Comparison of ENCODE assay signal across 8 cellular contexts in the genomic region with DNA sequence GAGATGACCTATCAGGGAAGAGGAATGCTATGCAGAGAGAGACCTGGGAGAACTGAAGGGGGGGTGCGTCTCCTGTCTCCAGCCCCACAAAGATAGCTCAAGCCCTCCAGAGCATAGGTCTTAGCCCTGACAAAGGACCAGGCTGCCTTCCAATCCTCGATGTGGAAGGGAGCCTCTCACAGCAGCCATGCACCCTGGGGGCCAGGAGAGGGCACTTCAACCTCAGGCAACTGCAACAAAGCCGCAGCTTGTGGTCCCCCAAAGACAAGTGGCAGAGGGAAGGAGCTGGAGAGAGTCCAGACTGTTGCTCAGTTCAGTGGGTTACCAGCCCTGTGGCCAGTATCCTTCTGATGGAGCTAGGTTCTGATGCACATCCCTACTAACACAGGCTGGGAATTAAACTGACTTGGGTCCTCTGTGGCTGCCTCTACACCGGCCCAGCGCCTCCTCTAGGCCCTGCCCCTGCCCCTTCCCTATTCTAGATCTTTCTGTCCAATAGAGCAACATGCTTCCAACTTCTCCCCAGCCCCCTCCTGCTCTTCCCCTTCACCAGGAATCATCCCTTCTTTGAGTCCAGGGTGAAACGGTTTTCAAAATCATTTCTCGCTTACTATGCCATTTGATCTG.
A peak's percentile ranks its signal among the peaks of the same experiment; 100 is the strongest.
DNase-seq lines count a peak whose midpoint lies in the region; ATAC-seq and TF ChIP-seq lines count a peak whose summit lies in the region.

No MANE protein-coding gene starts in this region.

- TF ChIP-seq CTCF in HEK293 (tag by site-specific recombination; IDR thresholded peaks at IDR 0.05) (peak; percentile 85), fibroblast of pulmonary artery (IDR thresholded peaks at IDR 0.05; ENCODE audit: low read length, missing control alignments) (peak; percentile 61), neural progenitor cell (IDR thresholded peaks at IDR 0.05) (peak; percentile 92)

- peak; percentile 99 for ATAC-seq in SK-N-SH treated with all-trans-retinoic acid at 6 μM for 48 hours
- ATAC-seq in HG02970 (IDR thresholded peaks at IDR 0.05; ENCODE audit: low FRiP score, unreplicated experiment), result no peak

- no peak overlapping the region for H3K27ac ChIP-seq in HEK293 (ENCODE audit: extremely low read depth, low read depth, low read length)
- no peak overlapping the region for H3K27ac ChIP-seq in neural progenitor cell

- H3K79me2 ChIP-seq in neural progenitor cell (ENCODE audit: low read depth), result no peaks in the 10 kb centered on the region

- DNase-seq in SIG-M5 treated with dmso at 0.1 percent for 504 hours (lab: John Stamatoyannopoulos, UW; ENCODE audit: unreplicated experiment) (peak; percentile 33), SIG-M5 (lab: John Stamatoyannopoulos, UW) (no peak), NCI-H1436 (lab: John Stamatoyannopoulos, UW) (peak; percentile 80), fibroblast of pulmonary artery (ENCODE audit: low read depth) (peak; percentile 49), neural progenitor cell (ENCODE audit: low spot score) (peak; percentile 93)

- POLR2A ChIA-PET in HEK293 (lab: Yijun Ruan, JAX), result no interaction called here

- H3K4me2 ChIP-seq in neural progenitor cell, result no peak overlapping the region

- H3K9ac ChIP-seq in neural progenitor cell, result no peak overlapping the region

- no peak overlapping the region for H3K4me3 ChIP-seq in HEK293 (ENCODE audit: low read depth, low read length)
- H3K4me3 ChIP-seq in fibroblast of pulmonary artery (replicated peaks; ENCODE audit: low read depth, low read length), result no peak overlapping the region
- H3K4me3 ChIP-seq in neural progenitor cell, result no peak overlapping the region

- no peak overlapping the region for H3K4me3 Mint-ChIP-seq in neural progenitor cell

- H4K20me1 ChIP-seq in neural progenitor cell (ENCODE audit: low read depth), result no peaks in the 10 kb centered on the region

- no peaks in the 10 kb centered on the region for H3K36me3 Mint-ChIP-seq in neural progenitor cell

- no peaks in the 10 kb centered on the region for H3F3A ChIP-seq in neural progenitor cell (ENCODE audit: low read depth)

- H3K36me3 ChIP-seq in HEK293 (ENCODE audit: control insufficient read depth in 2 of 2, insufficient read depth in 1 of 2, low read length in 2 of 2), result no peaks in the 10 kb centered on the region
- H3K36me3 ChIP-seq in neural progenitor cell, result no peaks in the 10 kb centered on the region

- no peak overlapping the region for H3K27ac Mint-ChIP-seq in neural progenitor cell

- CTCF ChIA-PET in HEK293 (lab: Yijun Ruan, JAX), result interaction anchor here (0.6 to 4.2 kb wide), 30 partner anchors 12 to 1508 kb away, joined by 3 to 39 read pairs (median 4); no protein-coding TSS in a partner anchor

- H3K4me1 ChIP-seq in HEK293 (ENCODE audit: control insufficient read depth, insufficient read depth, low read length), result no peaks in the 10 kb centered on the region
- H3K4me1 ChIP-seq in neural progenitor cell, result no peaks in the 10 kb centered on the region

- H3K9me3 Mint-ChIP-seq in neural progenitor cell, result no peaks in the 10 kb centered on the region

- H3K9me3 ChIP-seq in HEK293 (ENCODE audit: control insufficient read depth, insufficient read depth, low read depth, low read length) (no peaks in the 10 kb centered on the region), neural progenitor cell (ENCODE audit: low read depth) (no peaks in the 10 kb centered on the region)

- H3K4me1 Mint-ChIP-seq in neural progenitor cell, result peaks cover 6% of the 10 kb centered on the region

- peaks cover 3% of the 10 kb centered on the region for H3K27me3 Mint-ChIP-seq in neural progenitor cell (ENCODE audit: insufficient read depth, low read depth)

- H3K27me3 ChIP-seq in neural progenitor cell, result no peaks in the 10 kb centered on the region

- peak overlapping the region; percentile 86 for H2AFZ ChIP-seq in neural progenitor cell (replicated peaks)

TF ChIP-seq in HEK293, 187 proteins besides CTCF, POLR2A, EP300 and RAD21 (continues in another document):
- TF ChIP-seq ZBTB17 (tag by site-specific recombination; IDR thresholded peaks at IDR 0.05), result no peak
- TF ChIP-seq, protein P1, sequence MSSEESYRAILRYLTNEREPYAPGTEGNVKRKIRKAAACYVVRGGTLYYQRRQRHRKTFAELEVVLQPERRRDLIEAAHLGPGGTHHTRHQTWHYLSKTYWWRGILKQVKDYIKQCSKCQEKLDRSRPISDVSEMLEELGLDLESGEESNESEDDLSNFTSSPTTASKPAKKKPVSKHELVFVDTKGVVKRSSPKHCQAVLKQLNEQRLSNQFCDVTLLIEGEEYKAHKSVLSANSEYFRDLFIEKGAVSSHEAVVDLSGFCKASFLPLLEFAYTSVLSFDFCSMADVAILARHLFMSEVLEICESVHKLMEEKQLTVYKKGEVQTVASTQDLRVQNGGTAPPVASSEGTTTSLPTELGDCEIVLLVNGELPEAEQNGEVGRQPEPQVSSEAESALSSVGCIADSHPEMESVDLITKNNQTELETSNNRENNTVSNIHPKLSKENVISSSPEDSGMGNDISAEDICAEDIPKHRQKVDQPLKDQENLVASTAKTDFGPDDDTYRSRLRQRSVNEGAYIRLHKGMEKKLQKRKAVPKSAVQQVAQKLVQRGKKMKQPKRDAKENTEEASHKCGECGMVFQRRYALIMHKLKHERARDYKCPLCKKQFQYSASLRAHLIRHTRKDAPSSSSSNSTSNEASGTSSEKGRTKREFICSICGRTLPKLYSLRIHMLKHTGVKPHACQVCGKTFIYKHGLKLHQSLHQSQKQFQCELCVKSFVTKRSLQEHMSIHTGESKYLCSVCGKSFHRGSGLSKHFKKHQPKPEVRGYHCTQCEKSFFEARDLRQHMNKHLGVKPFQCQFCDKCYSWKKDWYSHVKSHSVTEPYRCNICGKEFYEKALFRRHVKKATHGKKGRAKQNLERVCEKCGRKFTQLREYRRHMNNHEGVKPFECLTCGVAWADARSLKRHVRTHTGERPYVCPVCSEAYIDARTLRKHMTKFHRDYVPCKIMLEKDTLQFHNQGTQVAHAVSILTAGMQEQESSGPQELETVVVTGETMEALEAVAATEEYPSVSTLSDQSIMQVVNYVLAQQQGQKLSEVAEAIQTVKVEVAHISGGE (tag by site-specific recombination; conservative IDR thresholded peaks at IDR 0.05; ENCODE audit: low read depth), result no peak
- TF ChIP-seq, protein P2, sequence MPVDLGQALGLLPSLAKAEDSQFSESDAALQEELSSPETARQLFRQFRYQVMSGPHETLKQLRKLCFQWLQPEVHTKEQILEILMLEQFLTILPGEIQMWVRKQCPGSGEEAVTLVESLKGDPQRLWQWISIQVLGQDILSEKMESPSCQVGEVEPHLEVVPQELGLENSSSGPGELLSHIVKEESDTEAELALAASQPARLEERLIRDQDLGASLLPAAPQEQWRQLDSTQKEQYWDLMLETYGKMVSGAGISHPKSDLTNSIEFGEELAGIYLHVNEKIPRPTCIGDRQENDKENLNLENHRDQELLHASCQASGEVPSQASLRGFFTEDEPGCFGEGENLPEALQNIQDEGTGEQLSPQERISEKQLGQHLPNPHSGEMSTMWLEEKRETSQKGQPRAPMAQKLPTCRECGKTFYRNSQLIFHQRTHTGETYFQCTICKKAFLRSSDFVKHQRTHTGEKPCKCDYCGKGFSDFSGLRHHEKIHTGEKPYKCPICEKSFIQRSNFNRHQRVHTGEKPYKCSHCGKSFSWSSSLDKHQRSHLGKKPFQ (tag by site-specific recombination; IDR thresholded peaks at IDR 0.05), result no peak
- TF ChIP-seq ZNF785 (tag by site-specific recombination; IDR thresholded peaks at IDR 0.05), result no peak
- peak; percentile 79 for TF ChIP-seq ZNF654 (tag by site-specific recombination; IDR thresholded peaks at IDR 0.05; ENCODE audit: low read depth)

TF ChIP-seq in SK-N-SH treated with all-trans-retinoic acid at 6 μM for 48 hours, 23 proteins besides CTCF, POLR2A, EP300 and RAD21:
- no peak for TF ChIP-seq ZNF70 (CRISPR knock-in tag; IDR thresholded peaks at IDR 0.05)
- TF ChIP-seq ESRRG (CRISPR knock-in tag; IDR thresholded peaks at IDR 0.05), result no peak
- TF ChIP-seq BACH2 (CRISPR knock-in tag; IDR thresholded peaks at IDR 0.05; ENCODE audit: borderline replicate concordance), result no peak
- TF ChIP-seq, protein P3, sequence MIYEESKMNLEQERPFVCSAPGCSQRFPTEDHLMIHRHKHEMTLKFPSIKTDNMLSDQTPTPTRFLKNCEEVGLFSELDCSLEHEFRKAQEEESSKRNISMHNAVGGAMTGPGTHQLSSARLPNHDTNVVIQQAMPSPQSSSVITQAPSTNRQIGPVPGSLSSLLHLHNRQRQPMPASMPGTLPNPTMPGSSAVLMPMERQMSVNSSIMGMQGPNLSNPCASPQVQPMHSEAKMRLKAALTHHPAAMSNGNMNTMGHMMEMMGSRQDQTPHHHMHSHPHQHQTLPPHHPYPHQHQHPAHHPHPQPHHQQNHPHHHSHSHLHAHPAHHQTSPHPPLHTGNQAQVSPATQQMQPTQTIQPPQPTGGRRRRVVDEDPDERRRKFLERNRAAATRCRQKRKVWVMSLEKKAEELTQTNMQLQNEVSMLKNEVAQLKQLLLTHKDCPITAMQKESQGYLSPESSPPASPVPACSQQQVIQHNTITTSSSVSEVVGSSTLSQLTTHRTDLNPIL (CRISPR knock-in tag; IDR thresholded peaks at IDR 0.05; ENCODE audit: low read depth), result no peak
- TF ChIP-seq TOX (CRISPR knock-in tag; IDR thresholded peaks at IDR 0.05; ENCODE audit: borderline replicate concordance), result no peak
- no peak for TF ChIP-seq RARB (CRISPR knock-in tag; IDR thresholded peaks at IDR 0.05)
- no peak for TF ChIP-seq ZC3H10 (CRISPR knock-in tag; IDR thresholded peaks at IDR 0.05)
- TF ChIP-seq, protein P4, sequence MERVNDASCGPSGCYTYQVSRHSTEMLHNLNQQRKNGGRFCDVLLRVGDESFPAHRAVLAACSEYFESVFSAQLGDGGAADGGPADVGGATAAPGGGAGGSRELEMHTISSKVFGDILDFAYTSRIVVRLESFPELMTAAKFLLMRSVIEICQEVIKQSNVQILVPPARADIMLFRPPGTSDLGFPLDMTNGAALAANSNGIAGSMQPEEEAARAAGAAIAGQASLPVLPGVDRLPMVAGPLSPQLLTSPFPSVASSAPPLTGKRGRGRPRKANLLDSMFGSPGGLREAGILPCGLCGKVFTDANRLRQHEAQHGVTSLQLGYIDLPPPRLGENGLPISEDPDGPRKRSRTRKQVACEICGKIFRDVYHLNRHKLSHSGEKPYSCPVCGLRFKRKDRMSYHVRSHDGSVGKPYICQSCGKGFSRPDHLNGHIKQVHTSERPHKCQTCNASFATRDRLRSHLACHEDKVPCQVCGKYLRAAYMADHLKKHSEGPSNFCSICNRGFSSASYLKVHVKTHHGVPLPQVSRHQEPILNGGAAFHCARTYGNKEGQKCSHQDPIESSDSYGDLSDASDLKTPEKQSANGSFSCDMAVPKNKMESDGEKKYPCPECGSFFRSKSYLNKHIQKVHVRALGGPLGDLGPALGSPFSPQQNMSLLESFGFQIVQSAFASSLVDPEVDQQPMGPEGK (CRISPR knock-in tag; IDR thresholded peaks at IDR 0.05; ENCODE audit: borderline replicate concordance), result no peak
- TF ChIP-seq SNAI2 (CRISPR knock-in tag; IDR thresholded peaks at IDR 0.05), result no peak
- no peak for TF ChIP-seq ARNTL (CRISPR knock-in tag; IDR thresholded peaks at IDR 0.05; ENCODE audit: borderline replicate concordance, low read depth)
